ENCODE assay signal across 10 cellular contexts in genomic region chr11:3867209-3868071, GRCh38. TPM values are rescaled to one million over a fixed set of nuclear protein-coding genes. Genes with fewer than 3 reads are reported as not detected.
DNase-seq lines count a peak whose midpoint lies in the region; ATAC-seq and TF ChIP-seq lines count a peak whose summit lies in the region.
"Had no signal": no experiment of that assay in that cellular context is flagged by ENCODE, and none has a peak within 500 bp of the region (broad histone marks: within the 10 kb centered on the region; RNA-seq: fewer than 3 reads in every experiment).

No MANE protein-coding gene starts in this region.

- intact Hi-C loops in psoas muscle (cut with DNase I) = no loop called here

- no peak overlapping the region for H3K4me3 Mint-ChIP-seq in activated naive CD4-positive, alpha-beta T cell treated with anti-CD3 and anti-CD28 coated beads, Interleukin-2, amount 10 ng/mL, durations not matched to agents 7 days and 5 days
- no peak overlapping the region for H3K4me3 Mint-ChIP-seq in endothelial cell (ENCODE audit: unreplicated experiment)

- peak; percentile 70 for ATAC-seq in HG03571 (IDR thresholded peaks at IDR 0.05; ENCODE audit: unreplicated experiment)
- ATAC-seq in psoas muscle = peak; percentile 72 to 89 (median 88)

- DNase-seq in activated naive CD4-positive, alpha-beta T cell treated with anti-CD3 and anti-CD28 coated beads, Interleukin-2, amount 10 ng/mL, durations not matched to agents 7 days and 5 days = peak; percentile 27
- no peak for DNase-seq in activated naive CD4-positive, alpha-beta T cell treated with anti-CD3 and anti-CD28 coated beads, Interleukin-2, amount 50 U/mL, for 16 hours
- no peak for DNase-seq in endothelial cell (ENCODE audit: low spot score)
- DNase-seq in psoas muscle = no peak
- no peak for DNase-seq in ACHN
- DNase-seq in NCI-H146 (lab: John Stamatoyannopoulos, UW) = no peak
- no peak for DNase-seq in iPS-NIHi7 (ENCODE audit: extremely low spot score)
- DNase-seq: DND-41 had no signal

- no peaks in the 10 kb centered on the region for H3K9me3 ChIP-seq in psoas muscle

- H3K27me3 ChIP-seq in psoas muscle (ENCODE audit: insufficient read depth in 3 of 3, low read length in 2 of 3) = no peaks in the 10 kb centered on the region

- peaks cover 36% of the 10 kb centered on the region for H3K36me3 Mint-ChIP-seq in activated naive CD4-positive, alpha-beta T cell treated with anti-CD3 and anti-CD28 coated beads, Interleukin-2, amount 10 ng/mL, durations not matched to agents 7 days and 5 days
- no peaks in the 10 kb centered on the region for H3K36me3 Mint-ChIP-seq in endothelial cell (ENCODE audit: low read depth, unreplicated experiment)

- TF ChIP-seq CTCF in endothelial cell (IDR thresholded peaks at IDR 0.05; ENCODE audit: unreplicated experiment) (no peak), psoas muscle (IDR thresholded peaks at IDR 0.05) (no peak)

- peaks cover 85% of the 10 kb centered on the region for H3K4me1 Mint-ChIP-seq in activated naive CD4-positive, alpha-beta T cell treated with anti-CD3 and anti-CD28 coated beads, Interleukin-2, amount 10 ng/mL, durations not matched to agents 7 days and 5 days
- H3K4me1 Mint-ChIP-seq in endothelial cell (ENCODE audit: unreplicated experiment) = peaks cover 12% of the 10 kb centered on the region

- H3K36me3 ChIP-seq in psoas muscle (ENCODE audit: insufficient read depth in 1 of 2, low read depth in 1 of 2) = no peaks in the 10 kb centered on the region

- 10 to 24% (median 11%) methylated on average over 6 of the region's 6 CpGs for WGBS in psoas muscle, 3 donors

- peak overlapping the region; percentile 21 for H3K4me3 ChIP-seq in psoas muscle
- H3K4me3 ChIP-seq: skin epidermis had no signal

- H3K4me1 ChIP-seq in psoas muscle = peaks cover 72% of the 10 kb centered on the region

- H3K9me3 Mint-ChIP-seq in activated naive CD4-positive, alpha-beta T cell treated with anti-CD3 and anti-CD28 coated beads, Interleukin-2, amount 10 ng/mL, durations not matched to agents 7 days and 5 days = no peaks in the 10 kb centered on the region
- no peaks in the 10 kb centered on the region for H3K9me3 Mint-ChIP-seq in endothelial cell (ENCODE audit: unreplicated experiment)

- in situ Hi-C loops in ACHN (cut with HindIII; ENCODE audit: low pct_ligation_motif_present, low pct_unique_long_range_greater_than_20kb, low sequenced_read_pairs) = loop anchor here (25.0 kb wide), 1 partner anchor 95 kb away; no protein-coding TSS in a partner anchor

- no peaks in the 10 kb centered on the region for H3K27me3 Mint-ChIP-seq in activated naive CD4-positive, alpha-beta T cell treated with anti-CD3 and anti-CD28 coated beads, Interleukin-2, amount 10 ng/mL, durations not matched to agents 7 days and 5 days
- peaks cover 4% of the 10 kb centered on the region for H3K27me3 Mint-ChIP-seq in endothelial cell (ENCODE audit: unreplicated experiment)

- H3K27ac Mint-ChIP-seq in activated naive CD4-positive, alpha-beta T cell treated with anti-CD3 and anti-CD28 coated beads, Interleukin-2, amount 10 ng/mL, durations not matched to agents 7 days and 5 days = peak overlapping the region; percentile 46
- H3K27ac Mint-ChIP-seq in endothelial cell (ENCODE audit: unreplicated experiment) = peak overlapping the region; percentile 6

- CTCF ChIA-PET in activated naive CD4-positive, alpha-beta T cell treated with anti-CD3 and anti-CD28 coated beads, Interleukin-2, amount 10 ng/mL, durations not matched to agents 7 days and 5 days (lab: Charles Lee) = interaction anchor here (0.7 to 5.3 kb wide), 4 partner anchors 8 to 18 kb away, joined by 3 to 42 read pairs (median 6); partner anchors contain the start of gene STIM1

- peak overlapping the region; percentile 79 for H3K27ac ChIP-seq in psoas muscle

RNA-seq across cellular contexts. Expression of gene STIM1, which starts 12.0 kb away (rescaled TPM):
- total RNA-seq in endothelial cell (ENCODE audit: unreplicated experiment) (35.9 TPM), psoas muscle (100 to 1,000 TPM in 3 of 4 donors, 10 to 100 TPM in 1; 97.5 to 147 (median 112) TPM)
- polyA plus RNA-seq in psoas muscle = 100 to 1,000 TPM in 1 of 3 donors, 10 to 100 TPM in 2; 52.1 to 133 (median 66.4) TPM

RNA-seq across cellular contexts. Expression of gene RHOG, which starts 26.7 kb away (rescaled TPM):
- total RNA-seq in endothelial cell (ENCODE audit: unreplicated experiment) (76.5 TPM), psoas muscle (10 to 100 TPM; 22.4 to 40.9 (median 37.6) TPM)
- polyA plus RNA-seq in psoas muscle = 10 to 100 TPM; 44.5 to 80.1 (median 51.3) TPM

RNA-seq across cellular contexts. Expression of gene PGAP2, which starts 59.1 kb away (rescaled TPM):
- total RNA-seq in endothelial cell (ENCODE audit: unreplicated experiment) (22.7 TPM), psoas muscle (10 to 100 TPM in 1 of 4 donors, 1 to 10 TPM in 3; 4.5 to 14.5 (median 7.7) TPM)
- polyA plus RNA-seq in psoas muscle = 10 to 100 TPM in 1 of 3 donors, 1 to 10 TPM in 2; 6.0 to 12.5 (median 6.0) TPM
